ENCODE assay signal across 9 cellular contexts in the genomic region with DNA sequence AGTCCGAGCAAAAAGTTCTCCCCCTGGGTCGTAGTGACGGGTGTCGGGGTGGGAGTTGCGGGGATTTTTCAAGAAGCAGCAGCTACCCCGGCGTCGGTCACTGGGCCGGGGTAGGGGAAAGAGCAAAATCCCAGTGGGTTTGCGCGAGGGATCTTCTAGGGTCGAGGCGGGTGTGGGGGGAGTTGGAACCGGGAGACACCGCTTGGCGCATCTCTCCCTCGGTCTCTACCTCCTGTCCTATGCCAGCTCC. TPM values are rescaled to one million over a fixed set of nuclear protein-coding genes. Genes with fewer than 3 reads are reported as not detected.
DNase-seq lines count a peak whose midpoint lies in the region; ATAC-seq and TF ChIP-seq lines count a peak whose summit lies in the region.
"Had no signal": no experiment of that assay in that cellular context is flagged by ENCODE, and none has a peak within 500 bp of the region (broad histone marks: within the 10 kb centered on the region; RNA-seq: fewer than 3 reads in every experiment).

No MANE protein-coding gene starts in this region.

- H3F3A ChIP-seq in SK-N-SH (replicated peaks; ENCODE audit: insufficient read depth), result peaks cover 37% of the 10 kb centered on the region

- POLR2A ChIA-PET in SK-N-SH (lab: Yijun Ruan, JAX), result interaction anchor here (0.8 to 3.5 kb wide), 5 partner anchors 18 to 105 kb away, joined by 3 to 34 read pairs (median 5); partner anchors contain the start of genes RUNDC3A and SLC25A39

- H3K9me2 ChIP-seq in SK-N-SH, result no peaks in the 10 kb centered on the region

- H3K27me3 ChIP-seq in SK-N-SH (ENCODE audit: insufficient read depth), result no peaks in the 10 kb centered on the region
- H3K27me3 ChIP-seq in adrenal gland, result no peaks in the 10 kb centered on the region
- H3K27me3 ChIP-seq in left lung, result no peaks in the 10 kb centered on the region
- H3K27me3 ChIP-seq in thoracic aorta (replicated peaks; ENCODE audit: insufficient read depth), result no peaks in the 10 kb centered on the region

- TF ChIP-seq EP300 in SK-N-SH (IDR thresholded peaks at IDR 0.05; ENCODE audit: borderline replicate concordance in 1 of 2, low read depth in 1 of 2, low read length in 1 of 2), result no peak

- peaks cover 14% of the 10 kb centered on the region for H4K20me1 ChIP-seq in SK-N-SH (ENCODE audit: insufficient read depth)

- no peak for DNase-seq in SK-N-SH
- DNase-seq in adrenal gland, result no peak
- DNase-seq in left lung, result no peak
- DNase-seq in thoracic aorta (ENCODE audit: low spot score), result no peak
- no peak for DNase-seq in DMS79 (lab: John Stamatoyannopoulos, UW)
- no peak for DNase-seq in NCI-H82 treated with DMSO at 0.1 percent for 48 hours (lab: John Stamatoyannopoulos, UW; ENCODE audit: unreplicated experiment)
- DNase-seq in NK-92 (lab: John Stamatoyannopoulos, UW; ENCODE audit: unreplicated experiment), result no peak

- TF ChIP-seq POLR2A in adrenal gland (IDR thresholded peaks at IDR 0.05), result no peak

- TF ChIP-seq RAD21 in SK-N-SH (IDR thresholded peaks at IDR 0.05; ENCODE audit: low read length), result no peak

- H3K79me2 ChIP-seq in SK-N-SH (ENCODE audit: insufficient read depth), result peaks cover 34% of the 10 kb centered on the region

- intact Hi-C loops in adrenal gland (cut with DNase I), result no loop called here
- intact Hi-C loops in left lung (cut with DNase I), result no loop called here

- peak overlapping the region; percentile 87 to 97 for H3K27ac ChIP-seq in SK-N-SH (ENCODE audit: low read depth in 2 of 2, low read length in 1 of 2)
- peak overlapping the region; percentile 37 to 100 (median 99) for H3K27ac ChIP-seq in adrenal gland
- H3K27ac ChIP-seq in left lung, result peak overlapping the region; percentile 96 to 97
- H3K27ac ChIP-seq in thoracic aorta, result peak overlapping the region; percentile 95 to 96

- TF ChIP-seq CTCF in SK-N-SH (IDR thresholded peaks at IDR 0.05) (no peak), adrenal gland (IDR thresholded peaks at IDR 0.05) (no peak), left lung (IDR thresholded peaks at IDR 0.05) (no peak), thoracic aorta (IDR thresholded peaks at IDR 0.05) (no peak)

- peak overlapping the region; percentile 97; the same call in 1 of the 2 replicates for H3K9ac ChIP-seq in SK-N-SH

- H3K9me3 ChIP-seq in SK-N-SH, result no peaks in the 10 kb centered on the region
- H3K9me3 ChIP-seq in adrenal gland (replicated peaks in 1 of 3), result no peaks in the 10 kb centered on the region
- no peaks in the 10 kb centered on the region for H3K9me3 ChIP-seq in left lung
- no peaks in the 10 kb centered on the region for H3K9me3 ChIP-seq in thoracic aorta

- 2% methylated on average over 17 of the region's 17 CpGs for WGBS in SK-N-SH (ENCODE audit: low lambda C conversion rate)
- 0 to 2% (median 1%) methylated on average over 15 to 17 of the region's 17 CpGs for WGBS in adrenal gland, 4 donors

- H3K36me3 ChIP-seq in SK-N-SH (replicated peaks in 1 of 2; ENCODE audit: control insufficient read depth in 1 of 2, insufficient read depth in 2 of 2, low read length in 1 of 2) (peaks cover 5% of the 10 kb centered on the region in 2 experiments), adrenal gland (replicated peaks in 1 of 2) (no peaks in the 10 kb centered on the region), left lung (peaks cover 0 to 7% of the 10 kb centered on the region in 2 donors), thoracic aorta (no peaks in the 10 kb centered on the region)

- CTCF ChIA-PET in SK-N-SH (lab: Yijun Ruan, JAX), result interaction anchor here (0.7 to 5.5 kb wide), 13 partner anchors 12 to 129 kb away, joined by 3 to 37 read pairs (median 6); partner anchors contain the start of genes RUNDC3A, SLC25A39 and TMUB2

- ATAC-seq in SK-N-SH treated with all-trans-retinoic acid at 6 μM for 48 hours (no peak), left lung (no peak), thoracic aorta (ENCODE audit: insufficient number of reproducible peaks, low FRiP score, low read depth) (no peak)

- peak overlapping the region; percentile 85 for H3K4me2 ChIP-seq in SK-N-SH

- H3K4me3 ChIP-seq in SK-N-SH (ENCODE audit: low read depth in 2 of 2, low read length in 1 of 2), result peak overlapping the region; percentile 76 to 91
- peak overlapping the region in 3 of 4 donors; percentile 58 to 81 (median 60) for H3K4me3 ChIP-seq in adrenal gland
- peak overlapping the region; percentile 67 to 80 for H3K4me3 ChIP-seq in left lung
- peak overlapping the region; percentile 89 for H3K4me3 ChIP-seq in thoracic aorta

- peak overlapping the region; percentile 73; the same call in 1 of the 2 replicates for H2AFZ ChIP-seq in SK-N-SH (ENCODE audit: low read depth)

- peaks cover 23 to 30% of the 10 kb centered on the region in 2 experiments for H3K4me1 ChIP-seq in SK-N-SH (ENCODE audit: control insufficient read depth in 1 of 2, insufficient read depth in 2 of 2, low read depth in 1 of 2, low read length in 1 of 2)
- H3K4me1 ChIP-seq in adrenal gland (replicated peaks in 1 of 2), result peaks cover 20 to 39% of the 10 kb centered on the region in 2 donors
- peaks cover 23 to 42% of the 10 kb centered on the region in 2 donors for H3K4me1 ChIP-seq in left lung
- peaks cover 26 to 40% of the 10 kb centered on the region in 2 donors for H3K4me1 ChIP-seq in thoracic aorta (ENCODE audit: control insufficient read depth in 1 of 2, low read depth in 2 of 2)

TF ChIP-seq in SK-N-SH, 30 proteins besides CTCF, POLR2A, EP300 and RAD21 (continues in another document):
- no peak for TF ChIP-seq NFIC (IDR thresholded peaks at IDR 0.05; ENCODE audit: borderline replicate concordance)
- no peak for TF ChIP-seq USF2 (IDR thresholded peaks at IDR 0.05; ENCODE audit: borderline replicate concordance, low read depth, low read length)
- TF ChIP-seq, protein P1, sequence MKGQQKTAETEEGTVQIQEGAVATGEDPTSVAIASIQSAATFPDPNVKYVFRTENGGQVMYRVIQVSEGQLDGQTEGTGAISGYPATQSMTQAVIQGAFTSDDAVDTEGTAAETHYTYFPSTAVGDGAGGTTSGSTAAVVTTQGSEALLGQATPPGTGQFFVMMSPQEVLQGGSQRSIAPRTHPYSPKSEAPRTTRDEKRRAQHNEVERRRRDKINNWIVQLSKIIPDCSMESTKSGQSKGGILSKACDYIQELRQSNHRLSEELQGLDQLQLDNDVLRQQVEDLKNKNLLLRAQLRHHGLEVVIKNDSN (IDR thresholded peaks at IDR 0.05; ENCODE audit: borderline replicate concordance, low read depth), result no peak

TF ChIP-seq in SK-N-SH treated with all-trans-retinoic acid at 6 μM for 48 hours, 23 proteins besides CTCF, POLR2A, EP300 and RAD21:
- no peak for TF ChIP-seq BACH2 (CRISPR knock-in tag; IDR thresholded peaks at IDR 0.05; ENCODE audit: borderline replicate concordance)
- TF ChIP-seq TOX (CRISPR knock-in tag; IDR thresholded peaks at IDR 0.05; ENCODE audit: borderline replicate concordance), result no peak
- TF ChIP-seq PPARA (CRISPR knock-in tag; IDR thresholded peaks at IDR 0.05; ENCODE audit: borderline replicate concordance), result no peak
- TF ChIP-seq OSR1 (CRISPR knock-in tag; IDR thresholded peaks at IDR 0.05), result no peak
- no peak for TF ChIP-seq CSDC2 (CRISPR knock-in tag; IDR thresholded peaks at IDR 0.05)
- TF ChIP-seq ZFP3 (CRISPR knock-in tag; IDR thresholded peaks at IDR 0.05), result no peak

RNA-seq across cellular contexts. Expression of gene UBTF, which starts 2.3 kb away (rescaled TPM):
- polyA plus RNA-seq in SK-N-SH (2012; rRNA removed) (33.4 and 37.2 TPM in 2 replicates), adrenal gland (10 to 100 TPM; 37.1 to 80.6 (median 51.3) TPM)
- polyA plus RNA-seq in SK-N-SH (2012; cell fraction: cytosol; rRNA removed), result 32.7 and 34.7 TPM in 2 replicates
- polyA plus RNA-seq in SK-N-SH (2012; cell fraction: nucleus; rRNA removed), result 51.1 and 56.2 TPM in 2 replicates
- total RNA-seq in adrenal gland (10 to 100 TPM; 51.7 to 92.6 (median 66.6) TPM), left lung (10 to 100 TPM; 65.5 to 66.9 TPM), thoracic aorta (10 to 100 TPM; 48.2 to 55.4 TPM)

RNA-seq across cellular contexts. Expression of gene ATXN7L3, which starts 22.1 kb away (rescaled TPM):
- polyA plus RNA-seq in SK-N-SH (2012; rRNA removed) (47.7 and 57.9 TPM in 2 replicates), adrenal gland (10 to 100 TPM; 19.6 to 81.4 (median 47.1) TPM)
- polyA plus RNA-seq in SK-N-SH (2012; cell fraction: cytosol; rRNA removed), result 40.2 and 42.2 TPM in 2 replicates
- 140 and 171 TPM in 2 replicates for polyA plus RNA-seq in SK-N-SH (2012; cell fraction: nucleus; rRNA removed)
- total RNA-seq in adrenal gland (10 to 100 TPM; 21.3 to 61.4 (median 49.7) TPM), left lung (10 to 100 TPM; 51.3 to 81.8 TPM), thoracic aorta (10 to 100 TPM; 46.5 to 55.8 TPM)

RNA-seq across cellular contexts. Expression of gene TMUB2, which starts 35.0 kb away (rescaled TPM):
- polyA plus RNA-seq in SK-N-SH (2012; rRNA removed) (49.5 and 62.2 TPM in 2 replicates), adrenal gland (10 to 100 TPM; 22.8 to 89.3 (median 79.1) TPM)
- 22.1 and 29.1 TPM in 2 replicates for polyA plus RNA-seq in SK-N-SH (2012; cell fraction: cytosol; rRNA removed)
- polyA plus RNA-seq in SK-N-SH (2012; cell fraction: nucleus; rRNA removed), result 195 and 198 TPM in 2 replicates
- total RNA-seq in adrenal gland (10 to 100 TPM; 21.8 to 48.6 (median 40.3) TPM), left lung (10 to 100 TPM; 33.6 to 41.8 TPM), thoracic aorta (10 to 100 TPM; 20.4 to 42.8 TPM)

RNA-seq across cellular contexts. Expression of gene SLC4A1, which starts 46.1 kb away (rescaled TPM):
- polyA plus RNA-seq in SK-N-SH (2012; rRNA removed), result not detected in 2 replicates
- polyA plus RNA-seq in SK-N-SH (2012; cell fraction: cytosol; rRNA removed), result not detected in 2 replicates
- 0.08 TPM in 1 of 2 replicates, not detected in the other for polyA plus RNA-seq in SK-N-SH (2012; cell fraction: nucleus; rRNA removed)
- 1 to 10 TPM in 1 of 8 donors, under 1 TPM in 2, not detected in 5; 0.15 to 1.2 (median 0.18) TPM for total RNA-seq in adrenal gland
- under 1 TPM in 2 of 3 donors, not detected in 1; 0.13 to 0.16 TPM for polyA plus RNA-seq in adrenal gland
- total RNA-seq in left lung, result 1 to 10 TPM in 1 of 2 donors, under 1 TPM in 1; 0.58 to 1.4 TPM
- total RNA-seq in thoracic aorta, result under 1 TPM in 1 of 2 donors, not detected in 1; 0.56 TPM
- total RNA-seq: RPMI7951 had no signal

RNA-seq across cellular contexts. Expression of gene ASB16, which starts 51.3 kb away (rescaled TPM):
- polyA plus RNA-seq in SK-N-SH (2012; rRNA removed) (not detected in 2 replicates), adrenal gland (under 1 TPM; 0.13 to 0.48 (median 0.16) TPM)
- 0.01 and 0.03 TPM in 2 replicates for polyA plus RNA-seq in SK-N-SH (2012; cell fraction: cytosol; rRNA removed)
- 0.14 TPM in 2 replicates for polyA plus RNA-seq in SK-N-SH (2012; cell fraction: nucleus; rRNA removed)
- total RNA-seq in adrenal gland (under 1 TPM in 6 of 8 donors, not detected in 2; 0.22 to 0.83 (median 0.45) TPM), left lung (not detected), thoracic aorta (1 to 10 TPM; 2.3 to 3.9 TPM)
- total RNA-seq: RPMI7951 had no signal
